ENCODE assay signal across 18 cellular contexts in the genomic region with DNA sequence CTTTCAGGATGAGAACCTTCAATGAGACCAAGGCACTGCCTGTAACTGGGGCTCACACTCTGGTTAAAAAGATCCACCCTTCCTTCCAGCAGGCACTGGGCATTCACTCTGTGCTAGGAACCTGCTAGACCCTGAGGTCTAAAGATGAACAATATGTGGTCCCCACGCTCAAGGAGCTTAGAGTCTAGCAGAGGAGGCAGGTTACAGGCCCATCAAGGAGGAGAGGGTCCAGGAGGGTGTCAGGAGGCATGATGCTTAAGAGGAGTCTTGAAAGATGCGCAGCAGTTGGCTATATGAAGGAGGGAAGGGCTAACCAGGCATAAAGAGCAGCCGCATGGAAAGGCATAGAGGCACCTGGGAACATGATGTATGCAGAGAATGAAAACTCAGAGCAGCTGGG. TPM values are rescaled to one million over a fixed set of nuclear protein-coding genes. Genes with fewer than 3 reads are reported as not detected.
DNase-seq lines count a peak whose midpoint lies in the region; ATAC-seq and TF ChIP-seq lines count a peak whose summit lies in the region.
"Had no signal": no experiment of that assay in that cellular context is flagged by ENCODE, and none has a peak within 500 bp of the region (broad histone marks: within the 10 kb centered on the region; RNA-seq: fewer than 3 reads in every experiment).

No MANE protein-coding gene starts in this region.

- no peaks in the 10 kb centered on the region for H3K9me3 Mint-ChIP-seq in activated T-cell treated with anti-CD3 and anti-CD28 coated beads, Interleukin-2, amount 50 U/mL, for 24 hours
- no peaks in the 10 kb centered on the region for H3K9me3 Mint-ChIP-seq in activated T-cell treated with anti-CD3 and anti-CD28 coated beads, Interleukin-2, amount 50 U/mL, for 4 hours
- H3K9me3 Mint-ChIP-seq in activated B cell treated with CpG ODN at 0.5 μM for 24 hours (no peaks in the 10 kb centered on the region), osteocyte (ENCODE audit: unreplicated experiment) (no peaks in the 10 kb centered on the region)
- no peaks in the 10 kb centered on the region for H3K9me3 Mint-ChIP-seq in effector memory CD8-positive, alpha-beta T cell
- no peaks in the 10 kb centered on the region for H3K9me3 Mint-ChIP-seq in activated T-helper 1 cell treated with anti-CD3 and anti-CD28 coated beads, Interleukin-12 subunit alpha, Interleukin-12 subunit beta, Interleukin-2, Interleukin-4 antibody, amounts not matched to agents 30 ng/mL and 10 ng/mL and 1 ng/mL, durations not matched to agents 14 hours and 24 hours and 36 hours
- H3K9me3 Mint-ChIP-seq: GM23338 had no signal

- CTCF ChIA-PET in activated B cell treated with CpG ODN at 0.5 μM for 24 hours (lab: Charles Lee) = interaction anchor here (3.9 kb wide), 1 partner anchor 17 kb away, joined by 22 read pairs; no protein-coding TSS in a partner anchor

- H3K4me3 ChIP-seq in MG63 = no peak overlapping the region
- H3K4me3 ChIP-seq: GM12878, GM23338 had no signal

- H3K36me3 ChIP-seq in MG63 = peaks cover 18% of the 10 kb centered on the region

- H3K4me3 Mint-ChIP-seq in activated T-cell treated with anti-CD3 and anti-CD28 coated beads, Interleukin-2, amount 50 U/mL, for 24 hours = no peak overlapping the region
- no peak overlapping the region for H3K4me3 Mint-ChIP-seq in activated T-cell treated with anti-CD3 and anti-CD28 coated beads, Interleukin-2, amount 50 U/mL, for 4 hours
- H3K4me3 Mint-ChIP-seq in activated B cell treated with CpG ODN at 0.5 μM for 24 hours = no peak overlapping the region
- H3K4me3 Mint-ChIP-seq in effector memory CD8-positive, alpha-beta T cell = no peak overlapping the region
- H3K4me3 Mint-ChIP-seq in osteocyte (ENCODE audit: unreplicated experiment) = no peak overlapping the region
- H3K4me3 Mint-ChIP-seq in activated T-helper 1 cell treated with anti-CD3 and anti-CD28 coated beads, Interleukin-12 subunit alpha, Interleukin-12 subunit beta, Interleukin-2, Interleukin-4 antibody, amounts not matched to agents 30 ng/mL and 10 ng/mL and 1 ng/mL, durations not matched to agents 14 hours and 24 hours and 36 hours = no peak overlapping the region
- H3K4me3 Mint-ChIP-seq: GM23338 had no signal

- POLR2A ChIA-PET in activated B cell treated with CpG ODN at 0.5 μM for 24 hours (lab: Charles Lee) = no interaction called here

- H3K27ac Mint-ChIP-seq in activated T-cell treated with anti-CD3 and anti-CD28 coated beads, Interleukin-2, amount 50 U/mL, for 24 hours = no peak overlapping the region
- no peak overlapping the region for H3K27ac Mint-ChIP-seq in activated B cell treated with CpG ODN at 0.5 μM for 24 hours
- peak overlapping the region; percentile 15 to 85 for H3K27ac Mint-ChIP-seq in effector memory CD8-positive, alpha-beta T cell
- no peak overlapping the region for H3K27ac Mint-ChIP-seq in osteocyte (ENCODE audit: unreplicated experiment)
- no peak overlapping the region for H3K27ac Mint-ChIP-seq in activated T-helper 1 cell treated with anti-CD3 and anti-CD28 coated beads, Interleukin-12 subunit alpha, Interleukin-12 subunit beta, Interleukin-2, Interleukin-4 antibody, amounts not matched to agents 30 ng/mL and 10 ng/mL and 1 ng/mL, durations not matched to agents 14 hours and 24 hours and 36 hours
- H3K27ac Mint-ChIP-seq: GM23338 had no signal

- H3K9me3 ChIP-seq in MG63 = no peaks in the 10 kb centered on the region

- H3K36me3 Mint-ChIP-seq in activated T-cell treated with anti-CD3 and anti-CD28 coated beads, Interleukin-2, amount 50 U/mL, for 24 hours (ENCODE audit: low read depth) = peaks cover 49% of the 10 kb centered on the region
- peaks cover 21% of the 10 kb centered on the region for H3K36me3 Mint-ChIP-seq in activated T-cell treated with anti-CD3 and anti-CD28 coated beads, Interleukin-2, amount 50 U/mL, for 4 hours (ENCODE audit: insufficient read depth)
- H3K36me3 Mint-ChIP-seq in activated B cell treated with CpG ODN at 0.5 μM for 24 hours (ENCODE audit: low read depth) (peaks cover 26% of the 10 kb centered on the region), osteocyte (ENCODE audit: unreplicated experiment) (peaks cover 26% of the 10 kb centered on the region)
- H3K36me3 Mint-ChIP-seq in effector memory CD8-positive, alpha-beta T cell (ENCODE audit: insufficient read depth) = peaks cover 9% of the 10 kb centered on the region
- peaks cover 20% of the 10 kb centered on the region for H3K36me3 Mint-ChIP-seq in activated T-helper 1 cell treated with anti-CD3 and anti-CD28 coated beads, Interleukin-12 subunit alpha, Interleukin-12 subunit beta, Interleukin-2, Interleukin-4 antibody, amounts not matched to agents 30 ng/mL and 10 ng/mL and 1 ng/mL, durations not matched to agents 14 hours and 24 hours and 36 hours (ENCODE audit: low read depth)

- ATAC-seq in activated T-cell treated with anti-CD3 and anti-CD28 coated beads, Interleukin-2, amount 50 U/mL, for 4 hours = no peak
- ATAC-seq in activated B cell treated with CpG ODN at 0.5 μM for 24 hours (ENCODE audit: low read depth) = no peak
- ATAC-seq in effector memory CD8-positive, alpha-beta T cell (replicated peaks) = no peak
- ATAC-seq: GM12878, GM23338 had no signal

- H3K4me1 Mint-ChIP-seq in activated T-cell treated with anti-CD3 and anti-CD28 coated beads, Interleukin-2, amount 50 U/mL, for 24 hours (ENCODE audit: low read depth) = peaks cover 23% of the 10 kb centered on the region
- H3K4me1 Mint-ChIP-seq in activated T-cell treated with anti-CD3 and anti-CD28 coated beads, Interleukin-2, amount 50 U/mL, for 4 hours (ENCODE audit: low read depth) = peaks cover 12% of the 10 kb centered on the region
- H3K4me1 Mint-ChIP-seq in activated B cell treated with CpG ODN at 0.5 μM for 24 hours = peaks cover 8% of the 10 kb centered on the region
- H3K4me1 Mint-ChIP-seq in effector memory CD8-positive, alpha-beta T cell (ENCODE audit: low read depth in 2 of 2) = peaks cover 15 to 18% of the 10 kb centered on the region in 2 donors
- peaks cover 3% of the 10 kb centered on the region for H3K4me1 Mint-ChIP-seq in osteocyte (ENCODE audit: unreplicated experiment)
- H3K4me1 Mint-ChIP-seq in activated T-helper 1 cell treated with anti-CD3 and anti-CD28 coated beads, Interleukin-12 subunit alpha, Interleukin-12 subunit beta, Interleukin-2, Interleukin-4 antibody, amounts not matched to agents 30 ng/mL and 10 ng/mL and 1 ng/mL, durations not matched to agents 14 hours and 24 hours and 36 hours (ENCODE audit: low read depth) = peaks cover 10% of the 10 kb centered on the region

- peak; percentile 17 for DNase-seq in activated T-cell treated with anti-CD3 and anti-CD28 coated beads, Interleukin-2, amount 50 U/mL, for 24 hours
- no peak for DNase-seq in activated T-cell treated with anti-CD3 and anti-CD28 coated beads, Interleukin-2, amount 50 U/mL, for 4 hours
- DNase-seq in activated B cell treated with CpG ODN at 0.5 μM for 24 hours = peak; percentile 0
- no peak for DNase-seq in effector memory CD8-positive, alpha-beta T cell
- DNase-seq in osteocyte (ENCODE audit: extremely low spot score, unreplicated experiment) = peak; percentile 36
- no peak for DNase-seq in activated CD4-positive, alpha-beta T cell treated with anti-CD3 and anti-CD28 coated beads, Interleukin-2, amount 50 U/mL, for 1 hour
- no peak for DNase-seq in MG63
- no peak for DNase-seq in activated T-helper 1 cell treated with anti-CD3 and anti-CD28 coated beads, Interleukin-12 subunit alpha, Interleukin-12 subunit beta, Interleukin-2, Interleukin-4 antibody, amounts not matched to agents 30 ng/mL and 10 ng/mL and 1 ng/mL, durations not matched to agents 14 hours and 24 hours and 36 hours (ENCODE audit: low spot score)
- DNase-seq: C1 segment of cervical spinal cord, DMS79 treated with DMSO at 0.1 percent for 48 hours, GDM1, KBM-7, NCI-H1436, NCI-H2029, NCI-H2171, NCI-H446 treated with DMSO at 0.1 percent for 48 hours had no signal

- no peak for TF ChIP-seq CTCF in activated B cell treated with CpG ODN at 0.5 μM for 24 hours (IDR thresholded peaks at IDR 0.05)
- TF ChIP-seq CTCF in osteocyte (IDR thresholded peaks at IDR 0.05) = no peak

- no peaks in the 10 kb centered on the region for H3K27me3 Mint-ChIP-seq in activated T-cell treated with anti-CD3 and anti-CD28 coated beads, Interleukin-2, amount 50 U/mL, for 24 hours
- no peaks in the 10 kb centered on the region for H3K27me3 Mint-ChIP-seq in activated T-cell treated with anti-CD3 and anti-CD28 coated beads, Interleukin-2, amount 50 U/mL, for 4 hours (ENCODE audit: low read depth)
- H3K27me3 Mint-ChIP-seq in activated B cell treated with CpG ODN at 0.5 μM for 24 hours (no peaks in the 10 kb centered on the region), osteocyte (ENCODE audit: unreplicated experiment) (no peaks in the 10 kb centered on the region)
- no peaks in the 10 kb centered on the region for H3K27me3 Mint-ChIP-seq in effector memory CD8-positive, alpha-beta T cell
- no peaks in the 10 kb centered on the region for H3K27me3 Mint-ChIP-seq in activated T-helper 1 cell treated with anti-CD3 and anti-CD28 coated beads, Interleukin-12 subunit alpha, Interleukin-12 subunit beta, Interleukin-2, Interleukin-4 antibody, amounts not matched to agents 30 ng/mL and 10 ng/mL and 1 ng/mL, durations not matched to agents 14 hours and 24 hours and 36 hours (ENCODE audit: insufficient read depth)

- intact Hi-C loops in activated B cell treated with CpG ODN at 0.5 μM for 24 hours (cut with micrococcal nuclease) = no loop called here
- intact Hi-C loops in activated T-helper 1 cell treated with anti-CD3 and anti-CD28 coated beads, Interleukin-12 subunit alpha, Interleukin-12 subunit beta, Interleukin-2, Interleukin-4 antibody, amounts not matched to agents 30 ng/mL and 10 ng/mL and 1 ng/mL, durations not matched to agents 14 hours and 24 hours and 36 hours (cut with micrococcal nuclease) = no loop called here

- H3K27me3 ChIP-seq in MG63 = no peaks in the 10 kb centered on the region

RNA-seq across cellular contexts. Expression of a gene that starts 4.5 kb away (rescaled TPM):
- not detected for total RNA-seq in activated T-cell treated with anti-CD3 and anti-CD28 coated beads, Interleukin-2, amount 50 U/mL, for 4 hours
- total RNA-seq in activated B cell treated with CpG ODN at 0.5 μM for 24 hours (0.71 and 2.5 TPM in 2 replicates), osteocyte (1.9 and 2.7 TPM in 2 replicates)
- total RNA-seq in MG63 (2014; rRNA removed; shearing (Covaris generic); ENCODE audit: low replicate concordance) = not detected in 2 replicates
- total RNA-seq in activated T-helper 1 cell treated with anti-CD3 and anti-CD28 coated beads, Interleukin-12 subunit alpha, Interleukin-12 subunit beta, Interleukin-2, Interleukin-4 antibody, amounts not matched to agents 30 ng/mL and 10 ng/mL and 1 ng/mL, durations not matched to agents 14 hours and 24 hours and 36 hours = not detected in 2 replicates
- total RNA-seq: GM12878 had no signal

RNA-seq across cellular contexts. Expression of a gene that starts 11.7 kb away (rescaled TPM):
- 10 to 100 TPM; 78.6 to 89.6 (median 79.5) TPM for total RNA-seq in activated T-cell treated with anti-CD3 and anti-CD28 coated beads, Interleukin-2, amount 50 U/mL, for 4 hours
- total RNA-seq in activated B cell treated with CpG ODN at 0.5 μM for 24 hours = 46.8 and 54.1 TPM in 2 replicates
- total RNA-seq in osteocyte = 64.7 and 71.2 TPM in 2 replicates
- total RNA-seq in MG63 (2014; rRNA removed; shearing (Covaris generic); ENCODE audit: low replicate concordance) = 39.8 and 78.4 TPM in 2 replicates
- 89.4 and 97.4 TPM in 2 replicates for total RNA-seq in activated T-helper 1 cell treated with anti-CD3 and anti-CD28 coated beads, Interleukin-12 subunit alpha, Interleukin-12 subunit beta, Interleukin-2, Interleukin-4 antibody, amounts not matched to agents 30 ng/mL and 10 ng/mL and 1 ng/mL, durations not matched to agents 14 hours and 24 hours and 36 hours

RNA-seq across cellular contexts. Expression of a gene that starts 47.3 kb away (rescaled TPM):
- total RNA-seq in activated T-cell treated with anti-CD3 and anti-CD28 coated beads, Interleukin-2, amount 50 U/mL, for 4 hours = not detected
- total RNA-seq in activated B cell treated with CpG ODN at 0.5 μM for 24 hours (not detected in 2 replicates), osteocyte (6.3 and 6.5 TPM in 2 replicates)
- not detected in 2 replicates for total RNA-seq in MG63 (2014; rRNA removed; shearing (Covaris generic); ENCODE audit: low replicate concordance)
- total RNA-seq in activated T-helper 1 cell treated with anti-CD3 and anti-CD28 coated beads, Interleukin-12 subunit alpha, Interleukin-12 subunit beta, Interleukin-2, Interleukin-4 antibody, amounts not matched to agents 30 ng/mL and 10 ng/mL and 1 ng/mL, durations not matched to agents 14 hours and 24 hours and 36 hours = not detected in 2 replicates
- total RNA-seq: GM12878, GM23338 had no signal

Comparison
In these comparisons a context has a peak if more than half of its experiments do, and no peak if none do; other contexts are left out.
1. DNase-seq: peak in activated T-cell treated with anti-CD3 and anti-CD28 coated beads, Interleukin-2, amount 50 U/mL, for 24 hours (single experiment), activated B cell treated with CpG ODN at 0.5 μM for 24 hours (single experiment) and osteocyte (single experiment); none in activated T-cell treated with anti-CD3 and anti-CD28 coated beads, Interleukin-2, amount 50 U/mL, for 4 hours (single experiment), effector memory CD8-positive, alpha-beta T cell (0 of 3), activated CD4-positive, alpha-beta T cell treated with anti-CD3 and anti-CD28 coated beads, Interleukin-2, amount 50 U/mL, for 1 hour (single experiment), MG63 (single experiment) and activated T-helper 1 cell treated with anti-CD3 and anti-CD28 coated beads, Interleukin-12 subunit alpha, Interleukin-12 subunit beta, Interleukin-2, Interleukin-4 antibody, amounts not matched to agents 30 ng/mL and 10 ng/mL and 1 ng/mL, durations not matched to agents 14 hours and 24 hours and 36 hours (single experiment).
2. H3K27ac Mint-ChIP-seq: peak in effector memory CD8-positive, alpha-beta T cell (2 of 2); none in activated T-cell treated with anti-CD3 and anti-CD28 coated beads, Interleukin-2, amount 50 U/mL, for 24 hours (single experiment), activated B cell treated with CpG ODN at 0.5 μM for 24 hours (single experiment), osteocyte (single experiment) and activated T-helper 1 cell treated with anti-CD3 and anti-CD28 coated beads, Interleukin-12 subunit alpha, Interleukin-12 subunit beta, Interleukin-2, Interleukin-4 antibody, amounts not matched to agents 30 ng/mL and 10 ng/mL and 1 ng/mL, durations not matched to agents 14 hours and 24 hours and 36 hours (single experiment).